ENCODE assay signal across 20 cellular contexts in the genomic region with DNA sequence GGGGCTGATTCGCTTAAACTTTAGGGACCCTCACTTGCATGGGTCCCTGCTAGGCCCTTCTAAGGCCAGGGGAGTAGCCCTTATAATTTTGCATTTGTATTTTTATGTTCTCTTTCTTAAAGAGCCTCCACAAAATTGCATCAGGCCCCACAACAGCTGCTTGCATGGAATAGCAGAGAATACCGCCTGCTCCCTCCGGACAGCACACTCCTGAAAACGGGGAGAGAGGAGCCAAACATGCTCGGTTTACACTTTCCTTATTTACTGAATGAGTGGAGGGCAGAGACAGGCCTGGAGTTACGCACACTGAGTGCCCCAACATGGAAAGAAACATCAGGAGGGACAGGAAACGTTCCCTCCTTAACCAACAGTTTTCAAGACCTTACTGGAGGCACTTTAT.
"Had no signal": no experiment of that assay in that cellular context is flagged by ENCODE, and none has a peak within 500 bp of the region (broad histone marks: within the 10 kb centered on the region; RNA-seq: fewer than 3 reads in every experiment).

No MANE protein-coding gene starts in this region.

- H3K4me3 ChIP-seq: colonic mucosa, right lobe of liver, upper lobe of left lung had no signal

- FAIRE-seq: astrocyte, endometrium, frontal cortex, keratinocyte had no signal

- H3K36me3 ChIP-seq: colonic mucosa, right lobe of liver, upper lobe of left lung had no signal

- DNase-seq: activated CD4-positive, alpha-beta T cell treated with anti-CD3 and anti-CD28 coated beads, Interleukin-2, amount 10 ng/mL, durations not matched to agents 7 days and 5 days; activated CD8-positive, alpha-beta T cell treated with anti-CD3 and anti-CD28 coated beads, Interleukin-2, amount 10 ng/mL, durations not matched to agents 7 days and 5 days; activated effector memory CD4-positive, alpha-beta T cell treated with Interleukin-2 at 50 U/mL for 16 hours; activated naive CD4-positive, alpha-beta T cell treated with anti-CD3 and anti-CD28 coated beads, Interleukin-2, amount 50 U/mL, for 16 hours; activated T-cell treated with anti-CD3 and anti-CD28 coated beads, Interleukin-2, amount 50 U/mL, for 4 hours; colonic mucosa; head of caudate nucleus; right lobe of liver; SHP77 treated with DMSO at 0.1 percent for 48 hours; stimulated activated CD4-positive, alpha-beta T cell treated with anti-CD3 and anti-CD28 coated beads, Interleukin-2, amount 100 ng/mL, for 24 hours; stimulated activated naive CD4-positive, alpha-beta T cell treated with Interleukin-2 at 50 U/mL for 16 hours; substantia nigra; T-helper 1 cell; T-helper 9 cell; upper lobe of left lung had no signal

- H3K9me3 ChIP-seq: colonic mucosa, right lobe of liver, upper lobe of left lung had no signal

- ATAC-seq: activated CD8-positive, alpha-beta T cell treated with anti-CD3 and anti-CD28 coated beads, Interleukin-2, amount 10 ng/mL, durations not matched to agents 7 days and 5 days; activated T-cell treated with anti-CD3 and anti-CD28 coated beads, Interleukin-2, amount 50 U/mL, for 4 hours; right lobe of liver; SK-N-SH treated with all-trans-retinoic acid at 6 μM for 48 hours had no signal

- H3K27ac ChIP-seq: colonic mucosa, right lobe of liver, upper lobe of left lung had no signal

- H3K4me1 ChIP-seq: colonic mucosa, right lobe of liver, upper lobe of left lung had no signal

- H3K27me3 ChIP-seq: colonic mucosa, right lobe of liver, upper lobe of left lung had no signal
